ENCODE assay signal across 14 cellular contexts in the genomic region with DNA sequence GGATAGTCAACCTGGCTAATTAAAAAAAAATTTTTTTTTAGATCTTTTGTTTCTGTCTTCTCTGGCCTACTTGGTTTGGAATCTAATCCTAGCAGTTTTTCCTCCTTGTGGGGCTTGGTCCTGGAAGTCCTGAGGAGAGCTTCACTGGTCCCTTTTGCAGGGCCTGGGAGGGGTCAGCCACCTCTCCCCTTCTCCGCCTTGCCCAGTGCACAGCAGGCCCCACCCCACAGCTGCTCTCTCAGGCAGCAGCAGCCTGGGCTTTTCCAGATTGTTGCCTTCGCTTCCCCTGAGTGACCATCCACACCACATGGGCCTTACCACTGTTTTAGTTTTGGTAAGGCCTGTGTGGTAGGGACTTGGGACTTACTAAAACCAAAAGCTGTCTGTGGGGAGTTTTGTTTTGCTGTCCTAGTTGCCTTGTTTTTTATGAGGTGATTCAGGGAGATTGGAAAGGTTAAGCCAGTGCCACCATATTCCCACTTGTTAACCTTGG.
"Had no signal": no experiment of that assay in that cellular context is flagged by ENCODE, and none has a peak within 500 bp of the region (broad histone marks: within the 10 kb centered on the region; RNA-seq: fewer than 3 reads in every experiment).

No MANE protein-coding gene starts in this region.

- ATAC-seq: activated T-cell treated with anti-CD3 and anti-CD28 coated beads, Interleukin-2, amount 50 U/mL, for 4 hours; effector memory CD8-positive, alpha-beta T cell; left cardiac atrium; stimulated activated naive B cell treated with anti-CD40 and anti-IgM and Interleukin-4, amounts not matched to agents 10 μg/mL and 1 μg/mL and 100 μg/mL, for 72 hours had no signal

- DNase-seq: activated CD4-positive, alpha-beta T cell treated with anti-CD3 and anti-CD28 coated beads, Interleukin-2, amount 50 U/mL, for 48 hours; activated effector memory CD4-positive, alpha-beta T cell treated with anti-CD3 and anti-CD28 coated beads, Interleukin-2, amount 50 U/mL, for 16 hours; activated naive CD8-positive, alpha-beta T cell treated with anti-CD3 and anti-CD28 coated beads, Interleukin-2, amount 10 ng/mL, durations not matched to agents 7 days and 5 days; activated T-cell treated with anti-CD3 and anti-CD28 coated beads, Interleukin-2, amount 50 U/mL, for 4 hours; anterior cingulate cortex; effector memory CD8-positive, alpha-beta T cell; foreskin melanocyte; heart left ventricle; left cardiac atrium; midbrain; stimulated activated naive B cell treated with anti-CD40 and anti-IgM and Interleukin-4, amounts not matched to agents 10 μg/mL and 1 μg/mL and 100 μg/mL, for 72 hours; thyroid gland had no signal

- H3K27me3 Mint-ChIP-seq: activated naive CD8-positive, alpha-beta T cell treated with anti-CD3 and anti-CD28 coated beads, Interleukin-2, amount 10 ng/mL, durations not matched to agents 7 days and 5 days; dendritic cell treated with granulocyte-macrophage colony-stimulating factor and Interleukin-4, amounts not matched to agents 40 ng/mL and 50 ng/mL, for 4 days; effector memory CD8-positive, alpha-beta T cell; stimulated activated naive B cell treated with anti-CD40 and anti-IgM and Interleukin-4, amounts not matched to agents 10 μg/mL and 1 μg/mL and 100 μg/mL, for 72 hours had no signal

- H3K9me3 Mint-ChIP-seq: activated naive CD8-positive, alpha-beta T cell treated with anti-CD3 and anti-CD28 coated beads, Interleukin-2, amount 10 ng/mL, durations not matched to agents 7 days and 5 days; activated T-cell treated with anti-CD3 and anti-CD28 coated beads, Interleukin-2, amount 50 U/mL, for 4 hours; dendritic cell treated with granulocyte-macrophage colony-stimulating factor and Interleukin-4, amounts not matched to agents 40 ng/mL and 50 ng/mL, for 4 days; effector memory CD8-positive, alpha-beta T cell; stimulated activated naive B cell treated with anti-CD40 and anti-IgM and Interleukin-4, amounts not matched to agents 10 μg/mL and 1 μg/mL and 100 μg/mL, for 72 hours had no signal

- H3K4me3 Mint-ChIP-seq: activated naive CD8-positive, alpha-beta T cell treated with anti-CD3 and anti-CD28 coated beads, Interleukin-2, amount 10 ng/mL, durations not matched to agents 7 days and 5 days; activated T-cell treated with anti-CD3 and anti-CD28 coated beads, Interleukin-2, amount 50 U/mL, for 4 hours; dendritic cell treated with granulocyte-macrophage colony-stimulating factor and Interleukin-4, amounts not matched to agents 40 ng/mL and 50 ng/mL, for 4 days; effector memory CD8-positive, alpha-beta T cell; stimulated activated naive B cell treated with anti-CD40 and anti-IgM and Interleukin-4, amounts not matched to agents 10 μg/mL and 1 μg/mL and 100 μg/mL, for 72 hours had no signal

- H3K27ac Mint-ChIP-seq: activated naive CD8-positive, alpha-beta T cell treated with anti-CD3 and anti-CD28 coated beads, Interleukin-2, amount 10 ng/mL, durations not matched to agents 7 days and 5 days; dendritic cell treated with granulocyte-macrophage colony-stimulating factor and Interleukin-4, amounts not matched to agents 40 ng/mL and 50 ng/mL, for 4 days; stimulated activated naive B cell treated with anti-CD40 and anti-IgM and Interleukin-4, amounts not matched to agents 10 μg/mL and 1 μg/mL and 100 μg/mL, for 72 hours had no signal

- H3K4me3 ChIP-seq: heart left ventricle, lung, thyroid gland had no signal
